ENCODE assay signal across 11 cellular contexts in genomic region chr15:66692808-66693596, GRCh38. TPM values are rescaled to one million over a fixed set of nuclear protein-coding genes. Genes with fewer than 3 reads are reported as not detected.
A peak's percentile ranks its signal among the peaks of the same experiment; 100 is the strongest.
DNase-seq lines count a peak whose midpoint lies in the region; ATAC-seq and TF ChIP-seq lines count a peak whose summit lies in the region.
"Had no signal": no experiment of that assay in that cellular context is flagged by ENCODE, and none has a peak within 500 bp of the region (broad histone marks: within the 10 kb centered on the region; RNA-seq: fewer than 3 reads in every experiment).

No MANE protein-coding gene starts in this region.

- no peak overlapping the region for H4K91ac ChIP-seq in neuronal stem cell (ENCODE audit: low read depth, low read length, poor library complexity)

- no peak overlapping the region for H2BK5ac ChIP-seq in neuronal stem cell (ENCODE audit: low read length)

- peak overlapping the region; percentile 62 for H3K4me3 Mint-ChIP-seq in activated CD4-positive, alpha-beta T cell treated with anti-CD3 and anti-CD28 coated beads, Interleukin-2, amount 10 ng/mL, durations not matched to agents 24 days and 14 days
- H3K4me3 Mint-ChIP-seq in activated naive CD8-positive, alpha-beta T cell treated with anti-CD3 and anti-CD28 coated beads for 36 hours, result no peak overlapping the region

- H3K23ac ChIP-seq in neuronal stem cell (ENCODE audit: low read depth, low read length, poor library complexity), result no peak overlapping the region

- H3K9me3 ChIP-seq in neuronal stem cell (replicated peaks in 1 of 2; ENCODE audit: control insufficient read depth in 2 of 2, insufficient read depth in 1 of 2, low read depth in 1 of 2, low read length in 2 of 2), result no peaks in the 10 kb centered on the region
- no peaks in the 10 kb centered on the region for H3K9me3 ChIP-seq in left lung

- no peak for TF ChIP-seq CTCF in left lung (IDR thresholded peaks at IDR 0.05)

- no peak overlapping the region for H3K4ac ChIP-seq in neuronal stem cell (ENCODE audit: low read length)

- no peak overlapping the region for H2BK12ac ChIP-seq in neuronal stem cell (ENCODE audit: low read length)

- no peak overlapping the region for H3K4me3 ChIP-seq in Jurkat, Clone E6-1 (ENCODE audit: low read length)
- H3K4me3 ChIP-seq in neuronal stem cell (ENCODE audit: low read length in 2 of 2) (no peak overlapping the region), left lung (no peak overlapping the region)

- no peak overlapping the region for H2AK5ac ChIP-seq in neuronal stem cell (ENCODE audit: low read depth, low read length)

- intact Hi-C loops in activated CD4-positive, alpha-beta T cell treated with anti-CD3 and anti-CD28 coated beads, Interleukin-2, amount 10 ng/mL, durations not matched to agents 24 days and 14 days (cut with micrococcal nuclease), result no loop called here
- intact Hi-C loops in left lung (cut with DNase I), result loop anchor here in 1 of 2 donors (10.0 kb wide), 1 partner anchor 68 kb away; no protein-coding TSS in a partner anchor

- H3K27ac ChIP-seq in neuronal stem cell (replicated peaks; ENCODE audit: low read length) (no peak overlapping the region), left lung (peak overlapping the region in 1 of 2 donors; percentile 16)
- H3K27ac ChIP-seq: foreskin keratinocyte had no signal

- no CpG with 5 or more reads among the region's 6 CpGs for WGBS in neuronal stem cell (ENCODE audit: extremely low coverage in 2 of 2, insufficient read length in 2 of 2, insufficient replicate concordance in 1 of 2), 2 donors

- H3K9me3 Mint-ChIP-seq in activated CD4-positive, alpha-beta T cell treated with anti-CD3 and anti-CD28 coated beads, Interleukin-2, amount 10 ng/mL, durations not matched to agents 24 days and 14 days, result no peaks in the 10 kb centered on the region
- no peaks in the 10 kb centered on the region for H3K9me3 Mint-ChIP-seq in activated naive CD8-positive, alpha-beta T cell treated with anti-CD3 and anti-CD28 coated beads for 36 hours

- H3K27me3 ChIP-seq in neuronal stem cell (ENCODE audit: control insufficient read depth in 3 of 3, insufficient read depth in 3 of 3, low read depth in 1 of 3, low read length in 3 of 3), result peaks cover 0 to 6% (median 0%) of the 10 kb centered on the region in 3 experiments
- H3K27me3 ChIP-seq in left lung, result no peaks in the 10 kb centered on the region
- H3K27me3 ChIP-seq: foreskin keratinocyte had no signal

- H3K27ac Mint-ChIP-seq in activated CD4-positive, alpha-beta T cell treated with anti-CD3 and anti-CD28 coated beads, Interleukin-2, amount 10 ng/mL, durations not matched to agents 24 days and 14 days, result peak overlapping the region; percentile 89
- peak overlapping the region; percentile 82 for H3K27ac Mint-ChIP-seq in activated naive CD8-positive, alpha-beta T cell treated with anti-CD3 and anti-CD28 coated beads for 36 hours

- H3K4me1 ChIP-seq in neuronal stem cell (ENCODE audit: control insufficient read depth in 2 of 2, insufficient read depth in 1 of 2, low read depth in 1 of 2, low read length in 2 of 2) (peaks cover 0 to under 1% of the 10 kb centered on the region in 2 donors), left lung (peaks cover 0 to 12% of the 10 kb centered on the region in 2 donors)

- H3K14ac ChIP-seq in neuronal stem cell (ENCODE audit: low read length), result no peak overlapping the region

- no peak overlapping the region for H3K18ac ChIP-seq in neuronal stem cell (ENCODE audit: low read length)

- H3K36me3 ChIP-seq in neuronal stem cell (replicated peaks in 1 of 2; ENCODE audit: control insufficient read depth in 2 of 2, insufficient read depth in 2 of 2, low read length in 2 of 2) (no peaks in the 10 kb centered on the region), left lung (no peaks in the 10 kb centered on the region)

- no peaks in the 10 kb centered on the region for H3K79me1 ChIP-seq in neuronal stem cell (ENCODE audit: low read depth, low read length)

- no peak overlapping the region for H3K4me2 ChIP-seq in neuronal stem cell (ENCODE audit: insufficient read depth, low read length, poor library complexity, severe bottlenecking)

- peak; percentile 73 for DNase-seq in activated CD4-positive, alpha-beta T cell treated with anti-CD3 and anti-CD28 coated beads, Interleukin-2, amount 10 ng/mL, durations not matched to agents 24 days and 14 days
- no peak for DNase-seq in activated CD4-positive, alpha-beta T cell treated with anti-CD3 and anti-CD28 coated beads, Interleukin-2, amount 50 U/mL, for 48 hours
- DNase-seq in Jurkat, Clone E6-1 (ENCODE audit: low read depth, low spot score), result peak; percentile 68
- DNase-seq in activated naive CD8-positive, alpha-beta T cell treated with anti-CD3 and anti-CD28 coated beads for 36 hours, result no peak
- no peak for DNase-seq in neuronal stem cell (ENCODE audit: low spot score)
- DNase-seq in left lung, result no peak
- DNase-seq: cortex of kidney, NCI-H510A treated with DMSO at 0.1 percent for 48 hours had no signal

- H3K27me3 Mint-ChIP-seq in activated CD4-positive, alpha-beta T cell treated with anti-CD3 and anti-CD28 coated beads, Interleukin-2, amount 10 ng/mL, durations not matched to agents 24 days and 14 days, result no peaks in the 10 kb centered on the region
- H3K27me3 Mint-ChIP-seq in activated naive CD8-positive, alpha-beta T cell treated with anti-CD3 and anti-CD28 coated beads for 36 hours, result no peaks in the 10 kb centered on the region

- H4K8ac ChIP-seq in neuronal stem cell (ENCODE audit: low read depth, low read length), result no peak overlapping the region

- no peak overlapping the region for H2BK15ac ChIP-seq in neuronal stem cell (ENCODE audit: low read length)

- peaks cover 2% of the 10 kb centered on the region for H3K36me3 Mint-ChIP-seq in activated CD4-positive, alpha-beta T cell treated with anti-CD3 and anti-CD28 coated beads, Interleukin-2, amount 10 ng/mL, durations not matched to agents 24 days and 14 days (ENCODE audit: low read depth)
- H3K36me3 Mint-ChIP-seq in activated naive CD8-positive, alpha-beta T cell treated with anti-CD3 and anti-CD28 coated beads for 36 hours, result no peaks in the 10 kb centered on the region

- H2BK120ac ChIP-seq in neuronal stem cell (ENCODE audit: low read depth, low read length), result no peak overlapping the region

- peak overlapping the region; percentile 73 for H2AFZ ChIP-seq in neuronal stem cell (ENCODE audit: low read length)

- peaks cover 11% of the 10 kb centered on the region for H3K4me1 Mint-ChIP-seq in activated CD4-positive, alpha-beta T cell treated with anti-CD3 and anti-CD28 coated beads, Interleukin-2, amount 10 ng/mL, durations not matched to agents 24 days and 14 days
- peaks cover 12% of the 10 kb centered on the region for H3K4me1 Mint-ChIP-seq in activated naive CD8-positive, alpha-beta T cell treated with anti-CD3 and anti-CD28 coated beads for 36 hours

- ATAC-seq in left lung, result no peak
- no peak for ATAC-seq in GM18873 (IDR thresholded peaks at IDR 0.05; ENCODE audit: low FRiP score, unreplicated experiment)
- ATAC-seq in HG03378 (IDR thresholded peaks at IDR 0.05; ENCODE audit: unreplicated experiment), result no peak
- ATAC-seq: foreskin keratinocyte had no signal

- no peak overlapping the region for H3K9ac ChIP-seq in neuronal stem cell (ENCODE audit: low read depth, low read length, poor library complexity)

RNA-seq across cellular contexts. Expression of gene SMAD6, which starts 9.0 kb away (rescaled TPM):
- 0.19 and 0.40 TPM in 2 replicates for total RNA-seq in activated CD4-positive, alpha-beta T cell treated with anti-CD3 and anti-CD28 coated beads, Interleukin-2, amount 10 ng/mL, durations not matched to agents 24 days and 14 days
- 4.9 TPM for polyA plus RNA-seq in Jurkat, Clone E6-1 (2012; ENCODE audit: insufficient read depth, insufficient read length)
- under 1 TPM; 0.04 to 0.10 TPM for total RNA-seq in activated naive CD8-positive, alpha-beta T cell treated with anti-CD3 and anti-CD28 coated beads for 36 hours
- 0.98 TPM for polyA plus RNA-seq in neuronal stem cell (2013, experiment 1 of 2)
- 1.0 TPM for polyA plus RNA-seq in neuronal stem cell (2013, experiment 2 of 2)
- 100 to 1,000 TPM in 1 of 2 donors, 10 to 100 TPM in 1; 84.9 to 110 TPM for total RNA-seq in left lung
- total RNA-seq: foreskin keratinocyte had no signal

Comparison
In these comparisons a context has a peak if more than half of its experiments do, and no peak if none do; other contexts are left out.
1. DNase-seq: peak in activated CD4-positive, alpha-beta T cell treated with anti-CD3 and anti-CD28 coated beads, Interleukin-2, amount 10 ng/mL, durations not matched to agents 24 days and 14 days (single experiment) and Jurkat, Clone E6-1 (single experiment); none in activated CD4-positive, alpha-beta T cell treated with anti-CD3 and anti-CD28 coated beads, Interleukin-2, amount 50 U/mL, for 48 hours (0 of 2), activated naive CD8-positive, alpha-beta T cell treated with anti-CD3 and anti-CD28 coated beads for 36 hours (single experiment), neuronal stem cell (single experiment) and left lung (0 of 2).
2. RNA of gene SMAD6, which starts 9.0 kb away (total RNA-seq): 84.9 to 110 TPM in left lung; 0.19 to 0.40 TPM in activated CD4-positive, alpha-beta T cell treated with anti-CD3 and anti-CD28 coated beads, Interleukin-2, amount 10 ng/mL, durations not matched to agents 24 days and 14 days and 0.04 to 0.10 TPM in activated naive CD8-positive, alpha-beta T cell treated with anti-CD3 and anti-CD28 coated beads for 36 hours; every median in the first group is over 10 times any median in the second.